Comparison of ENCODE assay signal across 8 cellular contexts in genomic region chrX:47129157-47129878, GRCh38. TPM values are rescaled to one million over a fixed set of nuclear protein-coding genes. Genes with fewer than 3 reads are reported as not detected.
DNase-seq lines count a peak whose midpoint lies in the region; ATAC-seq and TF ChIP-seq lines count a peak whose summit lies in the region.

No MANE protein-coding gene starts in this region.

- peak overlapping the region; percentile 61 for H3K4me3 ChIP-seq in GM12875 (ENCODE audit: low read depth, low read length)
- peak overlapping the region; percentile 71 for H3K4me3 ChIP-seq in SU-DHL-6 (ENCODE audit: insufficient read depth, low read length, poor library complexity, severe bottlenecking)
- H3K4me3 ChIP-seq in adrenal gland = peak overlapping the region in 2 of 4 donors; percentile 40 to 58
- peak overlapping the region in 11 of 12 donors; percentile 27 to 91 (median 61) for H3K4me3 ChIP-seq in heart left ventricle

- no peaks in the 10 kb centered on the region for H3K27me3 ChIP-seq in SU-DHL-6 (ENCODE audit: low read length)
- H3K27me3 ChIP-seq in adrenal gland = peaks cover 3% of the 10 kb centered on the region
- H3K27me3 ChIP-seq in heart left ventricle = peaks cover 0 to 7% (median 0%) of the 10 kb centered on the region in 9 donors

- no peaks in the 10 kb centered on the region for H3K27me3 Mint-ChIP-seq in type B pancreatic cell

- TF ChIP-seq POLR2A in adrenal gland (IDR thresholded peaks at IDR 0.05) (peak in 1 of 2 donors; percentile 36), heart left ventricle (IDR thresholded peaks at IDR 0.05) (no peak)

- no peaks in the 10 kb centered on the region for H3K9me2 ChIP-seq in SU-DHL-6 (replicated peaks; ENCODE audit: insufficient read depth, low read length)

- H2AFZ ChIP-seq in SU-DHL-6 (ENCODE audit: low read depth, low read length, severe bottlenecking) = peak overlapping the region; percentile 73

- H3K4me2 ChIP-seq in SU-DHL-6 (ENCODE audit: low read depth, low read length, poor library complexity, severe bottlenecking) = peak overlapping the region; percentile 77

- WGBS in adrenal gland, 4 donors = 0 to 38% (median 13%) methylated on average over 14 to 31 of the region's 31 CpGs
- WGBS in heart left ventricle, 4 donors = 0 to 42% (median 21%) methylated on average over 28 to 31 of the region's 31 CpGs

- H3K79me2 ChIP-seq in SU-DHL-6 (ENCODE audit: insufficient read depth, low read length) = 0 out of 2 replicates have a peak, but pooled peaks cover 2% of the 10 kb centered on the region

- H3K27ac ChIP-seq in SU-DHL-6 (ENCODE audit: low read depth, low read length) (peak overlapping the region; percentile 56), adrenal gland (peak overlapping the region; percentile 69 to 90 (median 85)), heart left ventricle (peak overlapping the region in 11 of 12 donors; percentile 52 to 88 (median 79))

- H4K20me1 ChIP-seq in SU-DHL-6 (ENCODE audit: low read depth, low read length) = no peaks in the 10 kb centered on the region

- no peaks in the 10 kb centered on the region for H3K36me3 Mint-ChIP-seq in type B pancreatic cell

- no peak for TF ChIP-seq CTCF in GM12875 (IDR thresholded peaks at IDR 0.05; ENCODE audit: borderline replicate concordance, insufficient read depth, low read depth, low read length)
- no peak for TF ChIP-seq CTCF in SU-DHL-6 (IDR thresholded peaks at IDR 0.05; ENCODE audit: insufficient read depth, low read length, poor library complexity, severe bottlenecking)
- TF ChIP-seq CTCF in adrenal gland (IDR thresholded peaks at IDR 0.05) = no peak
- TF ChIP-seq CTCF in heart left ventricle (IDR thresholded peaks at IDR 0.05) = no peak
- TF ChIP-seq CTCF in type B pancreatic cell (conservative IDR thresholded peaks at IDR 0.05) = no peak

- H3K4me1 ChIP-seq in adrenal gland (replicated peaks in 1 of 2) (no peaks in the 10 kb centered on the region), heart left ventricle (peaks cover 0 to 10% (median 6%) of the 10 kb centered on the region in 12 donors)

- H3K36me3 ChIP-seq in SU-DHL-6 (ENCODE audit: low read length) (no peaks in the 10 kb centered on the region), adrenal gland (replicated peaks in 1 of 2) (no peaks in the 10 kb centered on the region), heart left ventricle (no peaks in the 10 kb centered on the region)

- ATAC-seq in HG02763 (IDR thresholded peaks at IDR 0.05; ENCODE audit: unreplicated experiment) (peak; percentile 95), heart left ventricle (peak; percentile 98 to 99 (median 98))

- H3K9me3 ChIP-seq in SU-DHL-6 (ENCODE audit: insufficient read depth, low read length) (no peaks in the 10 kb centered on the region), adrenal gland (replicated peaks in 1 of 3) (no peaks in the 10 kb centered on the region), heart left ventricle (no peaks in the 10 kb centered on the region)

- no peaks in the 10 kb centered on the region for H3K9me3 Mint-ChIP-seq in type B pancreatic cell

- no peaks in the 10 kb centered on the region for H3F3A ChIP-seq in SU-DHL-6 (ENCODE audit: insufficient read depth)

- peak; percentile 91 to 99 (median 99) for DNase-seq in NCI-H1417 (lab: John Stamatoyannopoulos, UW)
- DNase-seq in adrenal gland = peak; percentile 91 to 99 (median 94)
- DNase-seq in heart left ventricle = peak; percentile 87 to 91 (median 90)
- peak; percentile 96 for DNase-seq in pons (ENCODE audit: low spot score)
- DNase-seq in type B pancreatic cell (ENCODE audit: extremely low spot score, unreplicated experiment) = peak; percentile 85

- H3K4me1 Mint-ChIP-seq in type B pancreatic cell (ENCODE audit: unreplicated experiment) = no peaks in the 10 kb centered on the region

- H3K9ac ChIP-seq in SU-DHL-6 (ENCODE audit: low read length) = peak overlapping the region; percentile 65

- H3K27ac Mint-ChIP-seq in type B pancreatic cell = peak overlapping the region; percentile 87

- intact Hi-C loops in adrenal gland (cut with DNase I) (loop anchor here in 1 of 2 donors (10.0 kb wide), 1 partner anchor 55 kb away; no protein-coding TSS in a partner anchor), heart left ventricle (cut with DNase I) (no loop called here)

- H3K4me3 Mint-ChIP-seq in type B pancreatic cell = peak overlapping the region; percentile 98

RNA-seq across cellular contexts. Expression of gene NDUFB11, which starts 15.2 kb away (rescaled TPM):
- 100 to 1,000 TPM in 7 of 8 donors, 10 to 100 TPM in 1; 77.0 to 159 (median 153) TPM for total RNA-seq in adrenal gland
- 100 to 1,000 TPM in 1 of 3 donors, 10 to 100 TPM in 2; 49.6 to 110 (median 70.0) TPM for polyA plus RNA-seq in adrenal gland
- total RNA-seq in heart left ventricle = 100 to 1,000 TPM; 133 to 217 (median 173) TPM
- polyA plus RNA-seq in heart left ventricle = 100 to 1,000 TPM; 128 to 254 TPM
- total RNA-seq in type B pancreatic cell (ENCODE audit: low replicate concordance) = 95.5 and 103 TPM in 2 replicates

RNA-seq across cellular contexts. Expression of gene RBM10, which starts 15.7 kb away (rescaled TPM):
- total RNA-seq in adrenal gland (10 to 100 TPM; 27.7 to 54.8 (median 36.3) TPM), heart left ventricle (10 to 100 TPM; 17.5 to 44.6 (median 28.3) TPM), type B pancreatic cell (ENCODE audit: low replicate concordance) (46.7 and 61.9 TPM in 2 replicates)
- polyA plus RNA-seq in adrenal gland (10 to 100 TPM; 35.2 to 75.9 (median 47.8) TPM), heart left ventricle (10 to 100 TPM; 21.2 to 40.9 TPM)

RNA-seq across cellular contexts. Expression of gene RGN, which starts 51.1 kb away (rescaled TPM):
- total RNA-seq in adrenal gland (100 to 1,000 TPM; 149 to 362 (median 271) TPM), heart left ventricle (10 to 100 TPM in 8 of 9 donors, 1 to 10 TPM in 1; 6.5 to 23.6 (median 18.4) TPM), type B pancreatic cell (ENCODE audit: low replicate concordance) (3.5 and 16.2 TPM in 2 replicates)
- polyA plus RNA-seq in adrenal gland (100 to 1,000 TPM; 188 to 487 (median 273) TPM), heart left ventricle (10 to 100 TPM in 1 of 2 donors, 1 to 10 TPM in 1; 3.2 to 16.0 TPM)
